8 cellular contexts compared by ENCODE assay signal in genomic region chr15:77069521-77070121, GRCh38. TPM values are rescaled to one million over a fixed set of nuclear protein-coding genes. Genes with fewer than 3 reads are reported as not detected.
A peak's percentile ranks its signal among the peaks of the same experiment; 100 is the strongest.
DNase-seq lines count a peak whose midpoint lies in the region; ATAC-seq and TF ChIP-seq lines count a peak whose summit lies in the region.

No MANE protein-coding gene starts in this region.

- H3K4me3 Mint-ChIP-seq in Calu3 (ENCODE audit: low read depth, unreplicated experiment), result peak overlapping the region; percentile 84

- ATAC-seq in GM19035 (IDR thresholded peaks at IDR 0.05; ENCODE audit: unreplicated experiment) (no peak), HG03521 (IDR thresholded peaks at IDR 0.05; ENCODE audit: unreplicated experiment) (no peak), HG02870 (IDR thresholded peaks at IDR 0.05; ENCODE audit: unreplicated experiment) (no peak)

- H3K4me1 Mint-ChIP-seq in Calu3 (ENCODE audit: low read depth, unreplicated experiment), result peaks cover 60% of the 10 kb centered on the region

- H3K4me3 ChIP-seq in MG63, result peak overlapping the region; percentile 80
- peak overlapping the region; percentile 65 for H3K4me3 ChIP-seq in mucosa of stomach (ENCODE audit: low read length)

- peaks cover 30% of the 10 kb centered on the region for H3K27me3 Mint-ChIP-seq in Calu3 (ENCODE audit: unreplicated experiment)

- no peak for TF ChIP-seq CTCF in Calu3 (IDR thresholded peaks at IDR 0.05; ENCODE audit: unreplicated experiment)

- H3K4me1 ChIP-seq in mucosa of stomach (ENCODE audit: control insufficient read depth, insufficient read depth, low read length), result peaks cover 43% of the 10 kb centered on the region

- peaks cover 50% of the 10 kb centered on the region for H3K36me3 Mint-ChIP-seq in Calu3 (ENCODE audit: insufficient read depth, unreplicated experiment)

- H3K9ac ChIP-seq in mucosa of stomach (ENCODE audit: low read length), result peak overlapping the region; percentile 91

- CTCF ChIA-PET in Calu3 (lab: Charles Lee), result interaction anchor here (0.5 to 1.1 kb wide), 3 partner anchors 11 to 474 kb away, joined by 3 to 4 read pairs (median 3); no protein-coding TSS in a partner anchor

- BruUV-seq in Calu3 (replicated peaks; lab: Mats Ljungman, UMichigan), result no TSS peak

- intact Hi-C loops in Calu3 (cut with micrococcal nuclease; ENCODE audit: unreplicated experiment), result no loop called here

- H3K9me3 ChIP-seq in MG63 (no peaks in the 10 kb centered on the region), mucosa of stomach (ENCODE audit: control insufficient read depth, low read length) (no peaks in the 10 kb centered on the region)

- H3K9me3 Mint-ChIP-seq in Calu3 (ENCODE audit: low read depth, unreplicated experiment), result no peaks in the 10 kb centered on the region

- H3K27me3 ChIP-seq in MG63, result no peaks in the 10 kb centered on the region
- H3K27me3 ChIP-seq in mucosa of stomach (ENCODE audit: control insufficient read depth, insufficient read depth, low read length), result no peaks in the 10 kb centered on the region

- H3K27ac Mint-ChIP-seq in Calu3 (ENCODE audit: unreplicated experiment), result peak overlapping the region; percentile 95

- peak; percentile 57 for DNase-seq in Calu3
- no peak for DNase-seq in MG63
- DNase-seq in cerebellum (ENCODE audit: low spot score), result peak; percentile 36
- no peak for DNase-seq in activated CD4-positive, alpha-beta T cell treated with anti-CD3 and anti-CD28 coated beads for 4 hours

- H3K36me3 ChIP-seq in MG63, result peaks cover 16% of the 10 kb centered on the region
- H3K36me3 ChIP-seq in mucosa of stomach (ENCODE audit: control insufficient read depth, insufficient read depth, low read length), result no peaks in the 10 kb centered on the region

RNA-seq across cellular contexts. Expression of gene TSPAN3, which starts 1.3 kb away (rescaled TPM):
- total RNA-seq in Calu3 (2022), result 404 and 463 TPM in 2 replicates
- total RNA-seq in MG63 (2014; rRNA removed; shearing (Covaris generic); ENCODE audit: low replicate concordance), result 239 and 258 TPM in 2 replicates
- 261 TPM for total RNA-seq in cerebellum

Comparison
In these comparisons a context has a peak if more than half of its experiments do, and no peak if none do; other contexts are left out.
1. DNase-seq: peak in Calu3 (single experiment) and cerebellum (single experiment); none in MG63 (single experiment) and activated CD4-positive, alpha-beta T cell treated with anti-CD3 and anti-CD28 coated beads for 4 hours (0 of 2).